ENCODE assay signal across 21 cellular contexts in genomic region chr11:35918716-35919115, GRCh38. TPM values are rescaled to one million over a fixed set of nuclear protein-coding genes. Genes with fewer than 3 reads are reported as not detected.
A peak's percentile ranks its signal among the peaks of the same experiment; 100 is the strongest.
DNase-seq lines count a peak whose midpoint lies in the region; ATAC-seq, FAIRE-seq and TF ChIP-seq lines count a peak whose summit lies in the region.
"Had no signal": no experiment of that assay in that cellular context is flagged by ENCODE, and none has a peak within 500 bp of the region (broad histone marks: within the 10 kb centered on the region; RNA-seq: fewer than 3 reads in every experiment).

No MANE protein-coding gene starts in this region.

- dilution Hi-C loops in mammary epithelial cell (cut with HindIII; ENCODE audit: low sequenced_read_pairs) = no loop called here

- in situ Hi-C loops in mammary epithelial cell (cut with MboI; ENCODE audit: low sequenced_read_pairs in 2 of 2) = no loop called here

- H3K4me1 Mint-ChIP-seq in nephron = peaks cover 19% of the 10 kb centered on the region
- no peaks in the 10 kb centered on the region for H3K4me1 Mint-ChIP-seq in stimulated activated effector memory CD8-positive, alpha-beta T cell treated with anti-CD3 and anti-CD28 coated beads, Interleukin-12 subunit alpha, Interleukin-12 subunit beta, amount 100 ng/mL, for 72 hours
- H3K4me1 Mint-ChIP-seq: activated CD4-positive, alpha-beta T cell treated with anti-CD3 and anti-CD28 coated beads for 36 hours; activated naive CD4-positive, alpha-beta T cell treated with anti-CD3 and anti-CD28 coated beads, Interleukin-2, amount 10 ng/mL, durations not matched to agents 7 days and 5 days had no signal

- intact Hi-C loops in mammary epithelial cell (cut with micrococcal nuclease) = no loop called here
- intact Hi-C loops in left lung (cut with DNase I) = no loop called here

- H3K36me3 ChIP-seq in mammary epithelial cell (ENCODE audit: insufficient read depth, low read length) = no peaks in the 10 kb centered on the region
- H3K36me3 ChIP-seq in left lung = no peaks in the 10 kb centered on the region
- H3K36me3 ChIP-seq: ovary, right lobe of liver, SJSA1 had no signal

- peak overlapping the region in 2 of 3 experiments; percentile 26 to 67 for H3K27ac Mint-ChIP-seq in nephron
- H3K27ac Mint-ChIP-seq in stimulated activated effector memory CD8-positive, alpha-beta T cell treated with anti-CD3 and anti-CD28 coated beads, Interleukin-12 subunit alpha, Interleukin-12 subunit beta, amount 100 ng/mL, for 72 hours = no peak overlapping the region
- H3K27ac Mint-ChIP-seq: activated CD4-positive, alpha-beta T cell treated with anti-CD3 and anti-CD28 coated beads for 36 hours; activated naive CD4-positive, alpha-beta T cell treated with anti-CD3 and anti-CD28 coated beads, Interleukin-2, amount 10 ng/mL, durations not matched to agents 7 days and 5 days had no signal

- H3K27ac ChIP-seq in mammary epithelial cell (ENCODE audit: insufficient read depth, low read depth, low read length) (no peak overlapping the region), left lung (no peak overlapping the region)
- H3K27ac ChIP-seq: ovary, right lobe of liver, SJSA1 had no signal

- H3K27me3 Mint-ChIP-seq in nephron (ENCODE audit: low read depth) = peaks cover 16% of the 10 kb centered on the region

- no peak overlapping the region for H3K9ac ChIP-seq in mammary epithelial cell (ENCODE audit: insufficient read depth, low read length)

- CTCF ChIA-PET in mammary epithelial cell (lab: Charles Lee; ENCODE audit: low non-redundant PET) = interaction anchor here (0.6 kb wide), 1 partner anchor 10 kb away, joined by 4 read pairs; no protein-coding TSS in a partner anchor

- FAIRE-seq in urothelium cell line (lab: Jason Lieb, UNC) = no peak
- FAIRE-seq: RCC 7860 had no signal

- DNase-seq in COLO829 (ENCODE audit: low spot score) = peak; percentile 74
- DNase-seq in M059J (ENCODE audit: low read depth) = peak; percentile 12
- DNase-seq in mammary epithelial cell = no peak
- DNase-seq in stimulated activated effector memory CD8-positive, alpha-beta T cell treated with anti-CD3 and anti-CD28 coated beads, Interleukin-12 subunit alpha, Interleukin-12 subunit beta, amount 100 ng/mL, for 72 hours (ENCODE audit: low spot score in 2 of 2) = no peak
- no peak for DNase-seq in left lung
- DNase-seq in urothelium cell line (ENCODE audit: low spot score) = no peak
- no peak for DNase-seq in NCI-H1105 treated with DMSO at 0.1 percent for 48 hours (lab: John Stamatoyannopoulos, UW)
- DNase-seq: activated CD4-positive, alpha-beta T cell treated with anti-CD3 and anti-CD28 coated beads for 36 hours; activated naive CD4-positive, alpha-beta T cell treated with anti-CD3 and anti-CD28 coated beads, Interleukin-2, amount 10 ng/mL, durations not matched to agents 7 days and 5 days; activated T-cell treated with anti-CD3 and anti-CD28 coated beads, Interleukin-2, amount 50 U/mL, for 48 hours; central memory CD4-positive, alpha-beta T cell; effector CD8-positive, alpha-beta T cell; H9; Karpas-422; NCI-H2227 treated with DMSO at 0.1 percent for 48 hours; ovary; right lobe of liver had no signal

- H3K79me2 ChIP-seq in mammary epithelial cell (ENCODE audit: insufficient read depth, low read length) = no peaks in the 10 kb centered on the region

- 93% methylated on average over 2 of the region's 2 CpGs for WGBS in mammary epithelial cell (ENCODE audit: low coverage, missing lambda C conversion rate)

- no peaks in the 10 kb centered on the region for H3K36me3 Mint-ChIP-seq in nephron (ENCODE audit: low read depth)
- H3K36me3 Mint-ChIP-seq in stimulated activated effector memory CD8-positive, alpha-beta T cell treated with anti-CD3 and anti-CD28 coated beads, Interleukin-12 subunit alpha, Interleukin-12 subunit beta, amount 100 ng/mL, for 72 hours = no peaks in the 10 kb centered on the region
- H3K36me3 Mint-ChIP-seq: activated naive CD4-positive, alpha-beta T cell treated with anti-CD3 and anti-CD28 coated beads, Interleukin-2, amount 10 ng/mL, durations not matched to agents 7 days and 5 days had no signal

- H3K4me3 Mint-ChIP-seq in nephron = no peak overlapping the region
- H3K4me3 Mint-ChIP-seq in stimulated activated effector memory CD8-positive, alpha-beta T cell treated with anti-CD3 and anti-CD28 coated beads, Interleukin-12 subunit alpha, Interleukin-12 subunit beta, amount 100 ng/mL, for 72 hours = no peak overlapping the region
- H3K4me3 Mint-ChIP-seq: activated CD4-positive, alpha-beta T cell treated with anti-CD3 and anti-CD28 coated beads for 36 hours; activated naive CD4-positive, alpha-beta T cell treated with anti-CD3 and anti-CD28 coated beads, Interleukin-2, amount 10 ng/mL, durations not matched to agents 7 days and 5 days; H9 had no signal

- H3K27me3 ChIP-seq in mammary epithelial cell (ENCODE audit: insufficient read depth, low read length) = no peaks in the 10 kb centered on the region
- peaks cover 0 to 9% of the 10 kb centered on the region in 2 donors for H3K27me3 ChIP-seq in left lung
- H3K27me3 ChIP-seq: ovary, right lobe of liver, SJSA1 had no signal

- no peak for ATAC-seq in stimulated activated effector memory CD8-positive, alpha-beta T cell treated with anti-CD3 and anti-CD28 coated beads, Interleukin-12 subunit alpha, Interleukin-12 subunit beta, amount 100 ng/mL, for 72 hours
- ATAC-seq in left lung = no peak
- ATAC-seq: activated CD4-positive, alpha-beta T cell treated with anti-CD3 and anti-CD28 coated beads for 36 hours; esophagus mucosa; right lobe of liver had no signal

- H3K4me3 ChIP-seq in mammary epithelial cell (replicated peaks in 1 of 3; ENCODE audit: insufficient read depth in 1 of 3, low read depth in 2 of 3, low read length in 3 of 3) = no peak overlapping the region
- no peak overlapping the region for H3K4me3 ChIP-seq in left lung
- H3K4me3 ChIP-seq: ovary, right lobe of liver, SJSA1 had no signal

- TF ChIP-seq CTCF in mammary epithelial cell (conservative IDR thresholded peaks at IDR 0.05 in 1 of 2, IDR thresholded peaks at IDR 0.05 in 1 of 2; ENCODE audit: extremely low read depth in 1 of 2, insufficient read depth in 1 of 2, low read depth in 1 of 2, low read length in 2 of 2) (no peak), nephron (IDR thresholded peaks at IDR 0.05; ENCODE audit: unreplicated experiment in 3 of 3) (no peak), left lung (IDR thresholded peaks at IDR 0.05) (no peak)

- BruUV-seq in mammary epithelial cell (replicated peaks; lab: Mats Ljungman, UMichigan) = no TSS peak

- peaks cover 16% of the 10 kb centered on the region for H3K4me1 ChIP-seq in mammary epithelial cell (ENCODE audit: insufficient read depth, low read length)
- H3K4me1 ChIP-seq in left lung = peaks cover 0 to 8% of the 10 kb centered on the region in 2 donors
- H3K4me1 ChIP-seq: right lobe of liver had no signal

- peak overlapping the region; percentile 57 for H2AFZ ChIP-seq in mammary epithelial cell (ENCODE audit: low read depth, low read length)

- no peaks in the 10 kb centered on the region for H4K20me1 ChIP-seq in mammary epithelial cell (ENCODE audit: insufficient read depth, low read length)

- no peak overlapping the region for H3K4me2 ChIP-seq in mammary epithelial cell (ENCODE audit: insufficient read depth, low read depth, low read length)

- no peaks in the 10 kb centered on the region for H3K9me3 Mint-ChIP-seq in nephron
- H3K9me3 Mint-ChIP-seq in stimulated activated effector memory CD8-positive, alpha-beta T cell treated with anti-CD3 and anti-CD28 coated beads, Interleukin-12 subunit alpha, Interleukin-12 subunit beta, amount 100 ng/mL, for 72 hours = no peaks in the 10 kb centered on the region
- H3K9me3 Mint-ChIP-seq: activated naive CD4-positive, alpha-beta T cell treated with anti-CD3 and anti-CD28 coated beads, Interleukin-2, amount 10 ng/mL, durations not matched to agents 7 days and 5 days; H9 had no signal

- H3K9me3 ChIP-seq in mammary epithelial cell (replicated peaks; ENCODE audit: insufficient read depth, low read length) (no peaks in the 10 kb centered on the region), left lung (no peaks in the 10 kb centered on the region)
- H3K9me3 ChIP-seq: ovary, right lobe of liver, SJSA1 had no signal

RNA-seq across cellular contexts. Expression of gene LDLRAD3, which starts 25.1 kb away (rescaled TPM):
- 6.8 and 12.1 TPM in 2 replicates for total RNA-seq in M059J (2014; rRNA removed; shearing (Covaris generic))
- 10 to 100 TPM; 15.3 to 18.4 TPM for total RNA-seq in mammary epithelial cell
- 11.5 TPM for polyA plus RNA-seq in mammary epithelial cell
- 33.4 TPM for polyA minus RNA-seq in mammary epithelial cell
- 10 to 100 TPM in 1 of 2 donors, 1 to 10 TPM in 1; 7.1 to 14.4 TPM for total RNA-seq in left lung

Comparison
In these comparisons a context has a peak if more than half of its experiments do, and no peak if none do; other contexts are left out.
1. DNase-seq: peak in COLO829 (single experiment) and M059J (single experiment); none in mammary epithelial cell (single experiment), stimulated activated effector memory CD8-positive, alpha-beta T cell treated with anti-CD3 and anti-CD28 coated beads, Interleukin-12 subunit alpha, Interleukin-12 subunit beta, amount 100 ng/mL, for 72 hours (0 of 2), left lung (0 of 2), urothelium cell line (single experiment) and NCI-H1105 treated with DMSO at 0.1 percent for 48 hours (single experiment).